ENCODE assay signal across 1 cellular context in the genomic region with DNA sequence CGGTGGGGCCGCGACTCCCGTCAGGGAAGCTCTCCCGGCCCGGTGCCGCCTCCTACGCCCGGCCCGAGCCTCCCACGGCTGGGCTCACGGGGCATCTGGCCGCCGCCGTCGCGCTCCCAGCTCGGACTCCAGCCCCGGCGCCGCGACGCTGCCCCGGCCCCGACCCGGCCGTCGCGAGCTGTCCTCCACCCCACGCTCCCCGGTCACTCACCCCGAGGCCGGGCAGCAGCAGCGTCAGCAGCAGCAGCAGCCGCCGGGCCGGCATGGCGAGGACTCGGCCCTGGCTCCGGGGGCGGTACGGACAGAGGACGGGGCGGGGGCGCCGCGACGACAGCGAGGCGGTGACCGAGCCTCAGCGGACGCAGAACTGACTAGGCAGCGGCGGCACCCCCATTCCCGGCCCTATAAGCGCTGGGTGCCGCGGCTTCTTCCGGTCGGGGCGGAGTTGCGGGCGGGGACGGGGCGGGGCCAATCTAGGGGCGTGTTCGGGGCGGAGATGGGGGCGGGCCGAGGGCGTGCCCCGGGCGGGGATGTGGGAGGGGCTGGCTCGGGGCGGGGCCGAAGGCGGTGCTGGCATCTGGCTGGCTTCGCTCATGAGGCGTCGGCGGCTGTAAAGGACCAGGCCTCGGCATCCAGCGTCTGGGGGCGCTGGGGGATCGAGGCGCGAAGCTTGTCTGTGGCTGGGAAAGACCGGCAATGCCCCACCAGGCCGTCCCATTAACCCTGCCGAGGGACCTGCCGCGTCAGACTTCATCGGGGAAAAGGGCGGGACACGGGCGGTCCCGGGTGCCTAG.
A peak's percentile ranks its signal among the peaks of the same experiment; 100 is the strongest.
TF ChIP-seq lines count a peak whose summit lies in the region.

A gene (minus strand): TSS at position 380 of the 794 bp plus-strand sequence. CDS start 115 bp downstream, at position 265.

TF ChIP-seq in HepG2, 621 proteins besides CTCF, POLR2A, EP300 and RAD21 (continued from another document and continues in another):
- TF ChIP-seq, protein P1, sequence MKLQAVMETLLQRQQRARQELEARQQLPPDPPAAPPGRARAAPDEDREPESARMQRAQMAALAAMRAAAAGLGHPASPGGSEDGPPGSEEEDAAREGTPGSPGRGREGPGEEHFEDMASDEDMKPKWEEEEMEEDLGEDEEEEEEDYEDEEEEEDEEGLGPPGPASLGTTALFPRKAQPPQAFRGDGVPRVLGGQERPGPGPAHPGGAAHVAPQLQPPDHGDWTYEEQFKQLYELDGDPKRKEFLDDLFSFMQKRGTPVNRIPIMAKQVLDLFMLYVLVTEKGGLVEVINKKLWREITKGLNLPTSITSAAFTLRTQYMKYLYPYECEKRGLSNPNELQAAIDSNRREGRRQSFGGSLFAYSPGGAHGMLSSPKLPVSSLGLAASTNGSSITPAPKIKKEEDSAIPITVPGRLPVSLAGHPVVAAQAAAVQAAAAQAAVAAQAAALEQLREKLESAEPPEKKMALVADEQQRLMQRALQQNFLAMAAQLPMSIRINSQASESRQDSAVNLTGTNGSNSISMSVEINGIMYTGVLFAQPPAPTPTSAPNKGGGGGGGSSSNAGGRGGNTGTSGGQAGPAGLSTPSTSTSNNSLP (IDR thresholded peaks at IDR 0.05; ENCODE audit: low read depth, low read length) = no peak
- TF ChIP-seq SUZ12 (IDR thresholded peaks at IDR 0.05; ENCODE audit: low read depth, low read length) (no peak), POGZ (CRISPR knock-in tag; IDR thresholded peaks at IDR 0.05) (peak; percentile 76; the same call in 1 of the 2 replicates), ZNF672 (CRISPR knock-in tag; IDR thresholded peaks at IDR 0.05) (no peak; the same call in 1 of the 2 replicates), NFKB2 (CRISPR knock-in tag; IDR thresholded peaks at IDR 0.05; ENCODE audit: borderline replicate concordance) (peak; percentile 26; the same call in 1 of the 2 replicates), SNRNP70 (IDR thresholded peaks at IDR 0.05; ENCODE audit: low read depth, low read length) (no peak), ZNF282 (IDR thresholded peaks at IDR 0.05; ENCODE audit: partially characterized antibody) (no peak), CEBPG (CRISPR knock-in tag; IDR thresholded peaks at IDR 0.05) (no peak), NR2C2 (CRISPR knock-in tag; IDR thresholded peaks at IDR 0.05; ENCODE audit: borderline replicate concordance) (peak; percentile 39; the same call in 1 of the 2 replicates), FIP1L1 (IDR thresholded peaks at IDR 0.05; ENCODE audit: borderline replicate concordance, insufficient read depth, low read depth, low read length) (no peak), GFI1 (CRISPR knock-in tag; IDR thresholded peaks at IDR 0.05; ENCODE audit: borderline replicate concordance) (peak; percentile 47; the same call in 1 of the 2 replicates), RELA (CRISPR knock-in tag; IDR thresholded peaks at IDR 0.05) (peak; percentile 88), ZNF776 (CRISPR knock-in tag; IDR thresholded peaks at IDR 0.05) (peak; percentile 94; the same call in 1 of the 2 replicates), PCBP1 (IDR thresholded peaks at IDR 0.05; ENCODE audit: borderline replicate concordance, low read depth, low read length) (0 out of 2 replicates have a peak, but pooled peaks have one; percentile 24), ELF3 (CRISPR knock-in tag; IDR thresholded peaks at IDR 0.05) (peak; percentile 74), ZBTB38 (CRISPR knock-in tag; IDR thresholded peaks at IDR 0.05) (peak; percentile 19), KLF15 (CRISPR knock-in tag; IDR thresholded peaks at IDR 0.05; ENCODE audit: borderline replicate concordance) (no peak), AKAP8 (CRISPR knock-in tag; IDR thresholded peaks at IDR 0.05) (peak; percentile 78; the same call in 1 of the 2 replicates), YY1 (IDR thresholded peaks at IDR 0.05; ENCODE audit: insufficient read depth, insufficient replicate concordance, low read depth, low read length) (peak; percentile 86), HNRNPH1 (optimal IDR thresholded peaks at IDR 0.05; ENCODE audit: low read depth, low read length) (no peak), PHF20 (CRISPR knock-in tag; IDR thresholded peaks at IDR 0.05) (peak; percentile 63), ARNT (IDR thresholded peaks at IDR 0.05) (no peak), NR3C1 (CRISPR knock-in tag; IDR thresholded peaks at IDR 0.05) (no peak), ZNF101 (CRISPR knock-in tag; IDR thresholded peaks at IDR 0.05; ENCODE audit: borderline replicate concordance, low read depth) (no peak), HNRNPUL1 (IDR thresholded peaks at IDR 0.05; ENCODE audit: low read depth, low read length) (no peak), PHF21A (CRISPR knock-in tag; IDR thresholded peaks at IDR 0.05) (peak; percentile 71), ZNF343 (CRISPR knock-in tag; IDR thresholded peaks at IDR 0.05) (peak; percentile 63; the same call in 1 of the 2 replicates), POLR2G (IDR thresholded peaks at IDR 0.05; ENCODE audit: low read depth, low read length) (peak; percentile 95), ZSCAN12 (CRISPR knock-in tag; IDR thresholded peaks at IDR 0.05) (peak; percentile 34; the same call in 1 of the 2 replicates), POLR2AphosphoS5 (IDR thresholded peaks at IDR 0.05; ENCODE audit: low read depth, low read length) (peak; percentile 95), NFKBIZ (CRISPR knock-in tag; IDR thresholded peaks at IDR 0.05) (peak; percentile 68; the same call in 1 of the 2 replicates), ZNF124 (CRISPR knock-in tag; IDR thresholded peaks at IDR 0.05) (peak; percentile 95), ARID2 (CRISPR knock-in tag; IDR thresholded peaks at IDR 0.05; ENCODE audit: borderline replicate concordance) (no peak), REL (CRISPR knock-in tag; conservative IDR thresholded peaks at IDR 0.05) (peak; percentile 69; the same call in 1 of the 2 replicates), PHB2 (IDR thresholded peaks at IDR 0.05; ENCODE audit: partially characterized antibody) (no peak), NCOR1 (IDR thresholded peaks at IDR 0.05; ENCODE audit: borderline replicate concordance, low read length) (no peak), JUN (CRISPR knock-in tag; IDR thresholded peaks at IDR 0.05) (no peak), ZNF510 (CRISPR knock-in tag; IDR thresholded peaks at IDR 0.05; ENCODE audit: low read depth) (peak; percentile 95)
- TF ChIP-seq, protein P2, sequence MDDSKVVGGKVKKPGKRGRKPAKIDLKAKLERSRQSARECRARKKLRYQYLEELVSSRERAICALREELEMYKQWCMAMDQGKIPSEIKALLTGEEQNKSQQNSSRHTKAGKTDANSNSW (CRISPR knock-in tag; IDR thresholded peaks at IDR 0.05; ENCODE audit: borderline replicate concordance) = peak; percentile 42; the same call in 1 of the 2 replicates
- TF ChIP-seq, protein P3, sequence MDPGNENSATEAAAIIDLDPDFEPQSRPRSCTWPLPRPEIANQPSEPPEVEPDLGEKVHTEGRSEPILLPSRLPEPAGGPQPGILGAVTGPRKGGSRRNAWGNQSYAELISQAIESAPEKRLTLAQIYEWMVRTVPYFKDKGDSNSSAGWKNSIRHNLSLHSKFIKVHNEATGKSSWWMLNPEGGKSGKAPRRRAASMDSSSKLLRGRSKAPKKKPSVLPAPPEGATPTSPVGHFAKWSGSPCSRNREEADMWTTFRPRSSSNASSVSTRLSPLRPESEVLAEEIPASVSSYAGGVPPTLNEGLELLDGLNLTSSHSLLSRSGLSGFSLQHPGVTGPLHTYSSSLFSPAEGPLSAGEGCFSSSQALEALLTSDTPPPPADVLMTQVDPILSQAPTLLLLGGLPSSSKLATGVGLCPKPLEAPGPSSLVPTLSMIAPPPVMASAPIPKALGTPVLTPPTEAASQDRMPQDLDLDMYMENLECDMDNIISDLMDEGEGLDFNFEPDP (CRISPR knock-in tag; conservative IDR thresholded peaks at IDR 0.05) = no peak
- TF ChIP-seq, protein P4, sequence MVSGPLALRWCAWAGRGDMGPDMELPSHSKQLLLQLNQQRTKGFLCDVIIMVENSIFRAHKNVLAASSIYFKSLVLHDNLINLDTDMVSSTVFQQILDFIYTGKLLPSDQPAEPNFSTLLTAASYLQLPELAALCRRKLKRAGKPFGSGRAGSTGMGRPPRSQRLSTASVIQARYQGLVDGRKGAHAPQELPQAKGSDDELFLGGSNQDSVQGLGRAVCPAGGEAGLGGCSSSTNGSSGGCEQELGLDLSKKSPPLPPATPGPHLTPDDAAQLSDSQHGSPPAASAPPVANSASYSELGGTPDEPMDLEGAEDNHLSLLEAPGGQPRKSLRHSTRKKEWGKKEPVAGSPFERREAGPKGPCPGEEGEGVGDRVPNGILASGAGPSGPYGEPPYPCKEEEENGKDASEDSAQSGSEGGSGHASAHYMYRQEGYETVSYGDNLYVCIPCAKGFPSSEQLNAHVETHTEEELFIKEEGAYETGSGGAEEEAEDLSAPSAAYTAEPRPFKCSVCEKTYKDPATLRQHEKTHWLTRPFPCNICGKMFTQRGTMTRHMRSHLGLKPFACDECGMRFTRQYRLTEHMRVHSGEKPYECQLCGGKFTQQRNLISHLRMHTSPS (CRISPR knock-in tag; IDR thresholded peaks at IDR 0.05; ENCODE audit: low read depth) = 0 out of 2 replicates have a peak, but pooled peaks have one; percentile 20
- TF ChIP-seq, protein P5, sequence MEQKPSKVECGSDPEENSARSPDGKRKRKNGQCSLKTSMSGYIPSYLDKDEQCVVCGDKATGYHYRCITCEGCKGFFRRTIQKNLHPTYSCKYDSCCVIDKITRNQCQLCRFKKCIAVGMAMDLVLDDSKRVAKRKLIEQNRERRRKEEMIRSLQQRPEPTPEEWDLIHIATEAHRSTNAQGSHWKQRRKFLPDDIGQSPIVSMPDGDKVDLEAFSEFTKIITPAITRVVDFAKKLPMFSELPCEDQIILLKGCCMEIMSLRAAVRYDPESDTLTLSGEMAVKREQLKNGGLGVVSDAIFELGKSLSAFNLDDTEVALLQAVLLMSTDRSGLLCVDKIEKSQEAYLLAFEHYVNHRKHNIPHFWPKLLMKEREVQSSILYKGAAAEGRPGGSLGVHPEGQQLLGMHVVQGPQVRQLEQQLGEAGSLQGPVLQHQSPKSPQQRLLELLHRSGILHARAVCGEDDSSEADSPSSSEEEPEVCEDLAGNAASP (CRISPR knock-in tag; IDR thresholded peaks at IDR 0.05; ENCODE audit: borderline replicate concordance) = peak; percentile 77
- TF ChIP-seq, protein P6, sequence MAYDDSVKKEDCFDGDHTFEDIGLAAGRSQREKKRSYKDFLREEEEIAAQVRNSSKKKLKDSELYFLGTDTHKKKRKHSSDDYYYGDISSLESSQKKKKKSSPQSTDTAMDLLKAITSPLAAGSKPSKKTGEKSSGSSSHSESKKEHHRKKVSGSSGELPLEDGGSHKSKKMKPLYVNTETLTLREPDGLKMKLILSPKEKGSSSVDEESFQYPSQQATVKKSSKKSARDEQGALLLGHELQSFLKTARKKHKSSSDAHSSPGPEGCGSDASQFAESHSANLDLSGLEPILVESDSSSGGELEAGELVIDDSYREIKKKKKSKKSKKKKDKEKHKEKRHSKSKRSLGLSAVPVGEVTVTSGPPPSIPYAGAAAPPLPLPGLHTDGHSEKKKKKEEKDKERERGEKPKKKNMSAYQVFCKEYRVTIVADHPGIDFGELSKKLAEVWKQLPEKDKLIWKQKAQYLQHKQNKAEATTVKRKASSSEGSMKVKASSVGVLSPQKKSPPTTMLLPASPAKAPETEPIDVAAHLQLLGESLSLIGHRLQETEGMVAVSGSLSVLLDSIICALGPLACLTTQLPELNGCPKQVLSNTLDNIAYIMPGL (CRISPR knock-in tag; IDR thresholded peaks at IDR 0.05; ENCODE audit: borderline replicate concordance in 1 of 2, low read depth in 1 of 2) = peak; percentile 61 to 86; a peak in 3 of 4 replicates
- TF ChIP-seq, protein P7, sequence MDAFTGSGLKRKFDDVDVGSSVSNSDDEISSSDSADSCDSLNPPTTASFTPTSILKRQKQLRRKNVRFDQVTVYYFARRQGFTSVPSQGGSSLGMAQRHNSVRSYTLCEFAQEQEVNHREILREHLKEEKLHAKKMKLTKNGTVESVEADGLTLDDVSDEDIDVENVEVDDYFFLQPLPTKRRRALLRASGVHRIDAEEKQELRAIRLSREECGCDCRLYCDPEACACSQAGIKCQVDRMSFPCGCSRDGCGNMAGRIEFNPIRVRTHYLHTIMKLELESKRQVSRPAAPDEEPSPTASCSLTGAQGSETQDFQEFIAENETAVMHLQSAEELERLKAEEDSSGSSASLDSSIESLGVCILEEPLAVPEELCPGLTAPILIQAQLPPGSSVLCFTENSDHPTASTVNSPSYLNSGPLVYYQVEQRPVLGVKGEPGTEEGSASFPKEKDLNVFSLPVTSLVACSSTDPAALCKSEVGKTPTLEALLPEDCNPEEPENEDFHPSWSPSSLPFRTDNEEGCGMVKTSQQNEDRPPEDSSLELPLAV (CRISPR knock-in tag; conservative IDR thresholded peaks at IDR 0.05; ENCODE audit: low read depth) = no peak
- TF ChIP-seq, protein P8, sequence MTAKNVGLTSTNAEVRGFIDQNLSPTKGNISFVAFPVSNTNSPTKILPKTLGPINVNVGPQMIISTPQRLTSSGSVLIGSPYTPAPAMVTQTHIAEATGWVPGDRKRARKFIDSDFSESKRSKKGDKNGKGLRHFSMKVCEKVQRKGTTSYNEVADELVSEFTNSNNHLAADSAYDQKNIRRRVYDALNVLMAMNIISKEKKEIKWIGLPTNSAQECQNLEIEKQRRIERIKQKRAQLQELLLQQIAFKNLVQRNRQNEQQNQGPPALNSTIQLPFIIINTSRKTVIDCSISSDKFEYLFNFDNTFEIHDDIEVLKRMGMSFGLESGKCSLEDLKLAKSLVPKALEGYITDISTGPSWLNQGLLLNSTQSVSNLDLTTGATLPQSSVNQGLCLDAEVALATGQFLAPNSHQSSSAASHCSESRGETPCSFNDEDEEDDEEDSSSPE (CRISPR knock-in tag; IDR thresholded peaks at IDR 0.05) = peak; percentile 74
- TF ChIP-seq, protein P9, sequence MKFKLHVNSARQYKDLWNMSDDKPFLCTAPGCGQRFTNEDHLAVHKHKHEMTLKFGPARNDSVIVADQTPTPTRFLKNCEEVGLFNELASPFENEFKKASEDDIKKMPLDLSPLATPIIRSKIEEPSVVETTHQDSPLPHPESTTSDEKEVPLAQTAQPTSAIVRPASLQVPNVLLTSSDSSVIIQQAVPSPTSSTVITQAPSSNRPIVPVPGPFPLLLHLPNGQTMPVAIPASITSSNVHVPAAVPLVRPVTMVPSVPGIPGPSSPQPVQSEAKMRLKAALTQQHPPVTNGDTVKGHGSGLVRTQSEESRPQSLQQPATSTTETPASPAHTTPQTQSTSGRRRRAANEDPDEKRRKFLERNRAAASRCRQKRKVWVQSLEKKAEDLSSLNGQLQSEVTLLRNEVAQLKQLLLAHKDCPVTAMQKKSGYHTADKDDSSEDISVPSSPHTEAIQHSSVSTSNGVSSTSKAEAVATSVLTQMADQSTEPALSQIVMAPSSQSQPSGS (CRISPR knock-in tag; IDR thresholded peaks at IDR 0.05) = peak; percentile 81
- TF ChIP-seq, protein P10, sequence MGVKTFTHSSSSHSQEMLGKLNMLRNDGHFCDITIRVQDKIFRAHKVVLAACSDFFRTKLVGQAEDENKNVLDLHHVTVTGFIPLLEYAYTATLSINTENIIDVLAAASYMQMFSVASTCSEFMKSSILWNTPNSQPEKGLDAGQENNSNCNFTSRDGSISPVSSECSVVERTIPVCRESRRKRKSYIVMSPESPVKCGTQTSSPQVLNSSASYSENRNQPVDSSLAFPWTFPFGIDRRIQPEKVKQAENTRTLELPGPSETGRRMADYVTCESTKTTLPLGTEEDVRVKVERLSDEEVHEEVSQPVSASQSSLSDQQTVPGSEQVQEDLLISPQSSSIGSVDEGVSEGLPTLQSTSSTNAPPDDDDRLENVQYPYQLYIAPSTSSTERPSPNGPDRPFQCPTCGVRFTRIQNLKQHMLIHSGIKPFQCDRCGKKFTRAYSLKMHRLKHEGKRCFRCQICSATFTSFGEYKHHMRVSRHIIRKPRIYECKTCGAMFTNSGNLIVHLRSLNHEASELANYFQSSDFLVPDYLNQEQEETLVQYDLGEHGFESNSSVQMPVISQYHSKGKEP (CRISPR knock-in tag; IDR thresholded peaks at IDR 0.05) = 0 out of 2 replicates have a peak, but pooled peaks have one; percentile 52
